ENCODE assay signal across 1 cellular context in the genomic region with DNA sequence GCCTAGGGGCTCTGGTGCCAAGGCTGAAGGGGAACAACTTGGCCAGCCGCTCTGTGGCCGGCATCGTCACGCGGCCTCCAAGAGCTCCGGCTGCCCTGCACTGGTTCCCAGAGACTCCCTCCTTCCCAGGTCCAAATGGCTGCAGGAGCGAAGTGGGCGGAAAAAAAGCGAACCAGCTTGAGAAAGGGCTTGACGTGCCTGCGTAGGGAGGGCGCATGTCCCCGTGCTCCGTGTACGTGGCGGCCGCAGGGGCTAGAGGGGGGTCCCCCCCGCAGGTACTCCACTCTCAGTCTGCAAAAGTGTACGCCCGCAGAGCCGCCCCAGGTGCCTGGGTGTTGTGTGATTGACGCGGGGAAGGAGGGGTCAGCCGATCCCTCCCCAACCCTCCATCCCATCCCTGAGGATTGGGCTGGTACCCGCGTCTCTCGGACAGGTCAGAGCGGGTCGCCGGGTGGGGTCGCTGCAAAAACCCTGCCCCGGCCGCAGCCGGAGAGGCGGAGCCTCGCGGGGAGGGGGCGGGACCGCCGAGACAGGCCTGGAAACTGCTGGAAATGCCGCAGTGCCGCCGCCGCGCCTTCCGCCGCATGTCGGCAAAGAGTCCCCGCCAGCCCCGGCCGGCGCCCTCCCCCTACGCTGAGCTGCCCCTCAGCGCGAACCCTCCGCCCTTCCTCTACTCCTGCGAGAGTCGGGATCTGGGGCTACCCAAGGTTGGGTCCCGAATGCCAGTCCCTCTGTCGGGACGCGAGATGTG.
TF ChIP-seq lines count a peak whose summit lies in the region.

No MANE protein-coding gene starts in this region.

TF ChIP-seq in A549, 52 proteins besides CTCF, POLR2A, EP300 and RAD21 (continued from another document):
- TF ChIP-seq NPAS2 (CRISPR knock-in tag; IDR thresholded peaks at IDR 0.05; ENCODE audit: borderline replicate concordance), result no peak
TF ChIP-seq in A549: peak in this region for 5.
